6 cellular contexts compared by ENCODE assay signal in the genomic region with DNA sequence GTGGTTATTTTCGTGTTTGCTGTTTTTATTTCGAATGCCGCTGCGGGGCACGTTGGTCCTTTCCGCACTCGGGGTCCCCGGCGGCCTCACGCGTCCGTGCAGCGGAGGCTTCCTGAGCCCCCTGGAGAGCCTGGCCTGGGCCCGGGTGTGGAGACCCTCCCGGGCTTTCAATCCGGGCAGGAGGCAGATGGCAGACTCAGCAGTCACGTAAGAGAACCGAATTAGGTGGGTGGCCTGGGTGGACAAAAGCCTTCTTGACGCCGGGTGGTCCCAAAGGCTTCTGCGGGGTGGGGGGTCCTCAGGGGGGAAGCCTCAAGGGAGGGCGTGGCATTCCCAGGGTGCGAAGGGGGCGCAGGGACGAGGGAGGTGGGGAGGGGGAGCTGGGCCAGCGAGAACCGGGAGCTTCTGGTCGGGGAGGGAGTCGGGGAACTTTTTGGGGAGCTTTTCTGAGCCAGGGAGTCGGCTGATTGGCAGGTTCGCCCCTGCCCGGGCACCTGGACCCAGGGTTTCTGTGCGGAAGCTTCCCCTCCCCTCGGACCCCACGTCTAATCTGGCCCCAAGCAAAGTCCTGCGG. TPM values are rescaled to one million over a fixed set of nuclear protein-coding genes. Genes with fewer than 3 reads are reported as not detected.
DNase-seq lines count a peak whose midpoint lies in the region; ATAC-seq lines count a peak whose summit lies in the region.

No MANE protein-coding gene starts in this region.

- H3K27me3 ChIP-seq in MG63 (no peaks in the 10 kb centered on the region), skeletal muscle satellite cell (ENCODE audit: control insufficient read depth, insufficient read depth, low read length) (peaks cover 55% of the 10 kb centered on the region)

- peak overlapping the region; percentile 75 to 77 for H3K4me3 Mint-ChIP-seq in effector memory CD8-positive, alpha-beta T cell

- peaks cover 12 to 15% of the 10 kb centered on the region in 2 donors for H3K4me1 Mint-ChIP-seq in effector memory CD8-positive, alpha-beta T cell (ENCODE audit: low read depth in 2 of 2)

- no peak overlapping the region for H3K27ac ChIP-seq in substantia nigra (ENCODE audit: low read depth, low read length, poor library complexity, severe bottlenecking)

- H3K9me3 ChIP-seq in MG63 (no peaks in the 10 kb centered on the region), skeletal muscle satellite cell (replicated peaks; ENCODE audit: low read length) (no peaks in the 10 kb centered on the region)

- H3K36me3 Mint-ChIP-seq in effector memory CD8-positive, alpha-beta T cell (ENCODE audit: insufficient read depth) = peaks cover 28% of the 10 kb centered on the region

- peaks cover 40% of the 10 kb centered on the region for H3K4me1 ChIP-seq in skeletal muscle satellite cell (ENCODE audit: control insufficient read depth, insufficient read depth, low read length)

- peak overlapping the region; percentile 38 for H3K9ac ChIP-seq in skeletal muscle satellite cell (ENCODE audit: low read depth, low read length)

- peak; percentile 38 for DNase-seq in MG63
- DNase-seq in effector memory CD8-positive, alpha-beta T cell = no peak
- no peak for DNase-seq in NCI-H526 (lab: John Stamatoyannopoulos, UW)
- no peak for DNase-seq in substantia nigra (lab: John Stamatoyannopoulos, UW)

- peak overlapping the region; percentile 83 for H3K4me2 ChIP-seq in skeletal muscle satellite cell (ENCODE audit: low read length)

- no peaks in the 10 kb centered on the region for H3K9me3 Mint-ChIP-seq in effector memory CD8-positive, alpha-beta T cell

- H3K27me3 Mint-ChIP-seq in effector memory CD8-positive, alpha-beta T cell = peaks cover 41 to 69% of the 10 kb centered on the region in 2 donors

- no peak for ATAC-seq in effector memory CD8-positive, alpha-beta T cell (replicated peaks)
- ATAC-seq in HG03108 (IDR thresholded peaks at IDR 0.05; ENCODE audit: unreplicated experiment) = no peak

- no peaks in the 10 kb centered on the region for H3K36me3 ChIP-seq in MG63
- no peaks in the 10 kb centered on the region for H3K36me3 ChIP-seq in skeletal muscle satellite cell (ENCODE audit: insufficient read depth, low read length)

- H3K27ac Mint-ChIP-seq in effector memory CD8-positive, alpha-beta T cell = peak overlapping the region; percentile 71 to 77

- H3K4me3 ChIP-seq in MG63 (peak overlapping the region; percentile 84), skeletal muscle satellite cell (ENCODE audit: low read length) (peak overlapping the region; percentile 62)

RNA-seq across cellular contexts. Expression of gene HES4, which starts 1.2 kb away (rescaled TPM):
- 17.6 and 25.5 TPM in 2 replicates for total RNA-seq in MG63 (2014; rRNA removed; shearing (Covaris generic); ENCODE audit: low replicate concordance)
- total RNA-seq in skeletal muscle satellite cell (2012; rRNA removed) = 0.51 TPM in 1 of 2 replicates, not detected in the other

RNA-seq across cellular contexts. Expression of gene ISG15, which starts 12.2 kb away (rescaled TPM):
- total RNA-seq in MG63 (2014; rRNA removed; shearing (Covaris generic); ENCODE audit: low replicate concordance) = 68.0 and 98.4 TPM in 2 replicates
- 76.8 and 83.0 TPM in 2 replicates for total RNA-seq in skeletal muscle satellite cell (2012; rRNA removed)

RNA-seq across cellular contexts. Expression of gene AGRN, which starts 18.8 kb away (rescaled TPM):
- total RNA-seq in MG63 (2014; rRNA removed; shearing (Covaris generic); ENCODE audit: low replicate concordance) = 38.0 and 70.2 TPM in 2 replicates
- 15.2 and 22.5 TPM in 2 replicates for total RNA-seq in skeletal muscle satellite cell (2012; rRNA removed)

RNA-seq across cellular contexts. Expression of gene PERM1, which starts 19.3 kb away (rescaled TPM):
- 0.13 TPM in 1 of 2 replicates, not detected in the other for total RNA-seq in MG63 (2014; rRNA removed; shearing (Covaris generic); ENCODE audit: low replicate concordance)
- total RNA-seq in skeletal muscle satellite cell (2012; rRNA removed) = not detected in 2 replicates

RNA-seq across cellular contexts. Expression of gene PLEKHN1, which starts 34.9 kb away (rescaled TPM):
- 0.56 TPM in 1 of 2 replicates, not detected in the other for total RNA-seq in MG63 (2014; rRNA removed; shearing (Covaris generic); ENCODE audit: low replicate concordance)
- total RNA-seq in skeletal muscle satellite cell (2012; rRNA removed) = 1.3 TPM in 2 replicates
